ENCODE assay signal across 1 cellular context in the genomic region with DNA sequence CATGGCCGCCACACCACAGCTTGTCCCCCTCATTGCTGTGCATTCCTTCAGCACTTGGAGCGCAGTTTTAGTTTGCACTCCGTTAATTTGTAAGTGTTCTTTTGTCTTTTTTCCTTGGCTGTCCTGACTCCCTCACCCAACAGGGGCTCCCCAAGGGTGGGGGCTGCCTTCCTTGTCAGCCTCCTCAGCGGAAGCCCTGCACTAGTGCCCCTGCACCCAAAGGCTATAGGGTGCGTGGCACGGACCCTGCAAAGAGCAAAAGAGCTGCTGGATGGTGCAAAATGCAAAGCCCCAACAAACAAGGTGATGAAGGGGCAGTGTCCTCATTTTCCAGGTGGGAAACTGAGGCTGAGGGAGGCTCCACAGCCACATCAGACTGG.
TF ChIP-seq lines count a peak whose summit lies in the region.

No MANE protein-coding gene starts in this region.

TF ChIP-seq in GM23338, 12 proteins besides CTCF, POLR2A, EP300 and RAD21 (continued from another document):
- TF ChIP-seq, protein P1, sequence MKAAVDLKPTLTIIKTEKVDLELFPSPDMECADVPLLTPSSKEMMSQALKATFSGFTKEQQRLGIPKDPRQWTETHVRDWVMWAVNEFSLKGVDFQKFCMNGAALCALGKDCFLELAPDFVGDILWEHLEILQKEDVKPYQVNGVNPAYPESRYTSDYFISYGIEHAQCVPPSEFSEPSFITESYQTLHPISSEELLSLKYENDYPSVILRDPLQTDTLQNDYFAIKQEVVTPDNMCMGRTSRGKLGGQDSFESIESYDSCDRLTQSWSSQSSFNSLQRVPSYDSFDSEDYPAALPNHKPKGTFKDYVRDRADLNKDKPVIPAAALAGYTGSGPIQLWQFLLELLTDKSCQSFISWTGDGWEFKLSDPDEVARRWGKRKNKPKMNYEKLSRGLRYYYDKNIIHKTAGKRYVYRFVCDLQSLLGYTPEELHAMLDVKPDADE (IDR thresholded peaks at IDR 0.05), result no peak
- no peak for TF ChIP-seq JUNB (IDR thresholded peaks at IDR 0.05; ENCODE audit: unreplicated experiment)
